ENCODE assay signal across 40 cellular contexts in genomic region chr6:162770136-162770535, GRCh38. TPM values are rescaled to one million over a fixed set of nuclear protein-coding genes. Genes with fewer than 3 reads are reported as not detected.
"Had no signal": no experiment of that assay in that cellular context is flagged by ENCODE, and none has a peak within 500 bp of the region (broad histone marks: within the 10 kb centered on the region; RNA-seq: fewer than 3 reads in every experiment).

No MANE protein-coding gene starts in this region.

- ATAC-seq: activated naive CD4-positive, alpha-beta T cell treated with anti-CD3 and anti-CD28 coated beads, Interleukin-2, amount 50 U/mL, for 72 hours; activated naive CD8-positive, alpha-beta T cell treated with anti-CD3 and anti-CD28 coated beads, Interleukin-2, amount 50 U/mL, for 24 hours; activated T-cell treated with anti-CD3 and anti-CD28 coated beads, Interleukin-2, amount 50 U/mL, for 4 hours; activated T-cell treated with anti-CD3 and anti-CD28 coated beads, Interleukin-2, amount 50 U/mL, for 72 hours; activated T-helper 17 cell treated with anti-CD3 and anti-CD28 coated beads, Interleukin-2, amount 50 U/mL, for 72 hours; body of pancreas had no signal

- H3K4me3 Mint-ChIP-seq: activated naive CD4-positive, alpha-beta T cell treated with anti-CD3 and anti-CD28 coated beads for 36 hours; activated naive CD4-positive, alpha-beta T cell treated with anti-CD3 and anti-CD28 coated beads, Interleukin-2, amount 10 ng/mL, durations not matched to agents 7 days and 5 days; activated naive CD4-positive, alpha-beta T cell treated with anti-CD3 and anti-CD28 coated beads, Interleukin-2, amount 50 U/mL, for 24 hours; activated naive CD8-positive, alpha-beta T cell; activated naive CD8-positive, alpha-beta T cell treated with anti-CD3 and anti-CD28 coated beads for 36 hours; activated naive CD8-positive, alpha-beta T cell treated with anti-CD3 and anti-CD28 coated beads, Interleukin-2, amount 10 ng/mL, durations not matched to agents 7 days and 5 days; activated naive CD8-positive, alpha-beta T cell treated with anti-CD3 and anti-CD28 coated beads, Interleukin-2, amount 50 U/mL, for 24 hours; activated T-cell treated with anti-CD3 and anti-CD28 coated beads, Interleukin-2, amount 50 U/mL, for 24 hours; activated T-cell treated with anti-CD3 and anti-CD28 coated beads, Interleukin-2, amount 50 U/mL, for 4 hours; activated T-cell treated with anti-CD3 and anti-CD28 coated beads, Interleukin-2, amount 50 U/mL, for 72 hours; activated T-helper 1 cell treated with anti-CD3 and anti-CD28 coated beads, Interleukin-12 subunit alpha, Interleukin-12 subunit beta, Interleukin-2, Interleukin-4 antibody, amounts not matched to agents 30 ng/mL and 10 ng/mL and 1 ng/mL, durations not matched to agents 14 hours and 24 hours and 36 hours; activated T-helper 17 cell treated with anti-CD3 and anti-CD28 coated beads, Interleukin-2, amount 50 U/mL, for 72 hours; brain; central memory CD8-positive, alpha-beta T cell had no signal

- H3K27ac Mint-ChIP-seq: activated naive CD4-positive, alpha-beta T cell treated with anti-CD3 and anti-CD28 coated beads for 36 hours; activated naive CD4-positive, alpha-beta T cell treated with anti-CD3 and anti-CD28 coated beads, Interleukin-2, amount 10 ng/mL, durations not matched to agents 7 days and 5 days; activated naive CD4-positive, alpha-beta T cell treated with anti-CD3 and anti-CD28 coated beads, Interleukin-2, amount 50 U/mL, for 24 hours; activated naive CD4-positive, alpha-beta T cell treated with anti-CD3 and anti-CD28 coated beads, Interleukin-2, amount 50 U/mL, for 72 hours; activated naive CD8-positive, alpha-beta T cell; activated naive CD8-positive, alpha-beta T cell treated with anti-CD3 and anti-CD28 coated beads for 36 hours; activated naive CD8-positive, alpha-beta T cell treated with anti-CD3 and anti-CD28 coated beads, Interleukin-2, amount 10 ng/mL, durations not matched to agents 7 days and 5 days; activated naive CD8-positive, alpha-beta T cell treated with anti-CD3 and anti-CD28 coated beads, Interleukin-2, amount 50 U/mL, for 24 hours; activated T-cell treated with anti-CD3 and anti-CD28 coated beads, Interleukin-2, amount 50 U/mL, for 24 hours; activated T-cell treated with anti-CD3 and anti-CD28 coated beads, Interleukin-2, amount 50 U/mL, for 72 hours; activated T-helper 1 cell treated with anti-CD3 and anti-CD28 coated beads, Interleukin-12 subunit alpha, Interleukin-12 subunit beta, Interleukin-2, Interleukin-4 antibody, amounts not matched to agents 30 ng/mL and 10 ng/mL and 1 ng/mL, durations not matched to agents 14 hours and 24 hours and 36 hours; activated T-helper 17 cell treated with anti-CD3 and anti-CD28 coated beads, Interleukin-2, amount 50 U/mL, for 72 hours; activated T-helper 2 cell treated with anti-CD3 and anti-CD28 coated beads, Interferon-gamma antibody, Interleukin-2, Interleukin-4, amounts not matched to agents 10 μg/mL and 5 μg/mL and 100 μg/mL, durations not matched to agents 14 hours and 24 hours and 36 hours; brain had no signal

- H3K4me3 ChIP-seq: adrenal gland, ascending aorta, body of pancreas, breast epithelium, cardiac muscle cell had no signal

- H3K9me3 ChIP-seq: adrenal gland, ascending aorta, body of pancreas, breast epithelium had no signal

- H3K9me3 Mint-ChIP-seq: activated naive CD4-positive, alpha-beta T cell treated with anti-CD3 and anti-CD28 coated beads for 36 hours; activated naive CD4-positive, alpha-beta T cell treated with anti-CD3 and anti-CD28 coated beads, Interleukin-2, amount 10 ng/mL, durations not matched to agents 7 days and 5 days; activated naive CD4-positive, alpha-beta T cell treated with anti-CD3 and anti-CD28 coated beads, Interleukin-2, amount 50 U/mL, for 72 hours; activated naive CD8-positive, alpha-beta T cell treated with anti-CD3 and anti-CD28 coated beads for 36 hours; activated naive CD8-positive, alpha-beta T cell treated with anti-CD3 and anti-CD28 coated beads, Interleukin-2, amount 50 U/mL, for 24 hours; activated T-cell treated with anti-CD3 and anti-CD28 coated beads, Interleukin-2, amount 50 U/mL, for 24 hours; activated T-cell treated with anti-CD3 and anti-CD28 coated beads, Interleukin-2, amount 50 U/mL, for 4 hours; activated T-cell treated with anti-CD3 and anti-CD28 coated beads, Interleukin-2, amount 50 U/mL, for 72 hours; activated T-helper 1 cell treated with anti-CD3 and anti-CD28 coated beads, Interleukin-12 subunit alpha, Interleukin-12 subunit beta, Interleukin-2, Interleukin-4 antibody, amounts not matched to agents 30 ng/mL and 10 ng/mL and 1 ng/mL, durations not matched to agents 14 hours and 24 hours and 36 hours; activated T-helper 17 cell treated with anti-CD3 and anti-CD28 coated beads, Interleukin-2, amount 50 U/mL, for 72 hours; activated T-helper 2 cell treated with anti-CD3 and anti-CD28 coated beads, Interferon-gamma antibody, Interleukin-2, Interleukin-4, amounts not matched to agents 10 μg/mL and 5 μg/mL and 100 μg/mL, durations not matched to agents 14 hours and 24 hours and 36 hours had no signal

- DNase-seq: activated effector memory CD4-positive, alpha-beta T cell treated with anti-CD3 and anti-CD28 coated beads, Interleukin-2, amount 50 U/mL, for 16 hours; activated effector memory CD4-positive, alpha-beta T cell treated with Interleukin-2 at 50 U/mL for 16 hours; activated gamma-delta T cell; activated gamma-delta T cell treated with Interleukin-2 at 50 U/mL for 16 hours; activated naive CD4-positive, alpha-beta T cell; activated naive CD4-positive, alpha-beta T cell treated with anti-CD3 and anti-CD28 coated beads for 36 hours; activated naive CD4-positive, alpha-beta T cell treated with anti-CD3 and anti-CD28 coated beads, Interleukin-2, amount 10 ng/mL, durations not matched to agents 7 days and 5 days; activated naive CD4-positive, alpha-beta T cell treated with anti-CD3 and anti-CD28 coated beads, Interleukin-2, amount 50 U/mL, for 16 hours; activated naive CD4-positive, alpha-beta T cell treated with Interleukin-2 at 50 U/mL for 16 hours; activated naive CD8-positive, alpha-beta T cell treated with anti-CD3 and anti-CD28 coated beads for 36 hours; activated naive CD8-positive, alpha-beta T cell treated with anti-CD3 and anti-CD28 coated beads, Interleukin-2, amount 10 ng/mL, durations not matched to agents 7 days and 5 days; activated naive CD8-positive, alpha-beta T cell treated with anti-CD3 and anti-CD28 coated beads, Interleukin-2, amount 50 U/mL, for 24 hours; activated T-cell treated with anti-CD3 and anti-CD28 coated beads, Interleukin-2, amount 50 U/mL, for 1 hour; activated T-cell treated with anti-CD3 and anti-CD28 coated beads, Interleukin-2, amount 50 U/mL, for 24 hours; activated T-cell treated with anti-CD3 and anti-CD28 coated beads, Interleukin-2, amount 50 U/mL, for 4 hours; activated T-cell treated with anti-CD3 and anti-CD28 coated beads, Interleukin-2, amount 50 U/mL, for 48 hours; activated T-cell treated with anti-CD3 and anti-CD28 coated beads, Interleukin-2, amount 50 U/mL, for 72 hours; adrenal gland; amniotic stem cell; amygdala; anterior cingulate cortex; aorta; body of pancreas; brain microvascular endothelial cell; caudate nucleus; central memory CD4-positive, alpha-beta T cell; cerebellar nuclear complex had no signal

- FAIRE-seq: astrocyte, bronchial epithelial cell had no signal

- H3K27me3 ChIP-seq: adrenal gland, ascending aorta, body of pancreas, brain microvascular endothelial cell, breast epithelium, cardiac muscle cell had no signal

- H3K4me1 Mint-ChIP-seq: activated naive CD4-positive, alpha-beta T cell treated with anti-CD3 and anti-CD28 coated beads, Interleukin-2, amount 10 ng/mL, durations not matched to agents 7 days and 5 days; activated naive CD8-positive, alpha-beta T cell treated with anti-CD3 and anti-CD28 coated beads, Interleukin-2, amount 50 U/mL, for 24 hours; activated T-helper 17 cell treated with anti-CD3 and anti-CD28 coated beads, Interleukin-2, amount 50 U/mL, for 72 hours; central memory CD8-positive, alpha-beta T cell had no signal

- H3K36me3 ChIP-seq: adrenal gland, ascending aorta, brain microvascular endothelial cell, breast epithelium, cardiac muscle cell had no signal

- H3K36me3 Mint-ChIP-seq: activated naive CD4-positive, alpha-beta T cell treated with anti-CD3 and anti-CD28 coated beads, Interleukin-2, amount 10 ng/mL, durations not matched to agents 7 days and 5 days; activated naive CD4-positive, alpha-beta T cell treated with anti-CD3 and anti-CD28 coated beads, Interleukin-2, amount 50 U/mL, for 24 hours; activated naive CD4-positive, alpha-beta T cell treated with anti-CD3 and anti-CD28 coated beads, Interleukin-2, amount 50 U/mL, for 72 hours; activated naive CD8-positive, alpha-beta T cell treated with anti-CD3 and anti-CD28 coated beads for 36 hours; activated naive CD8-positive, alpha-beta T cell treated with anti-CD3 and anti-CD28 coated beads, Interleukin-2, amount 10 ng/mL, durations not matched to agents 7 days and 5 days had no signal

- H3K27me3 Mint-ChIP-seq: activated naive CD4-positive, alpha-beta T cell treated with anti-CD3 and anti-CD28 coated beads, Interleukin-2, amount 10 ng/mL, durations not matched to agents 7 days and 5 days; activated naive CD8-positive, alpha-beta T cell; activated naive CD8-positive, alpha-beta T cell treated with anti-CD3 and anti-CD28 coated beads for 36 hours; activated naive CD8-positive, alpha-beta T cell treated with anti-CD3 and anti-CD28 coated beads, Interleukin-2, amount 10 ng/mL, durations not matched to agents 7 days and 5 days; activated naive CD8-positive, alpha-beta T cell treated with anti-CD3 and anti-CD28 coated beads, Interleukin-2, amount 50 U/mL, for 24 hours; activated T-cell treated with anti-CD3 and anti-CD28 coated beads, Interleukin-2, amount 50 U/mL, for 24 hours had no signal

- H3K27ac ChIP-seq: adrenal gland, ascending aorta, body of pancreas, brain microvascular endothelial cell, breast epithelium, cardiac muscle cell had no signal

- H3K4me1 ChIP-seq: adrenal gland, ascending aorta, body of pancreas, breast epithelium had no signal

RNA-seq across cellular contexts. Expression of gene PACRG, which starts 42.4 kb away (rescaled TPM):
- total RNA-seq: activated naive CD4-positive, alpha-beta T cell treated with anti-CD3 and anti-CD28 coated beads for 36 hours; activated T-cell treated with anti-CD3 and anti-CD28 coated beads, Interleukin-2, amount 50 U/mL, for 4 hours; activated T-cell treated with anti-CD3 and anti-CD28 coated beads, Interleukin-2, amount 50 U/mL, for 72 hours; activated T-helper 17 cell treated with anti-CD3 and anti-CD28 coated beads, Interleukin-2, amount 50 U/mL, for 72 hours; activated T-helper 2 cell treated with anti-CD3 and anti-CD28 coated beads, Interferon-gamma antibody, Interleukin-2, Interleukin-4, amounts not matched to agents 10 μg/mL and 5 μg/mL and 100 μg/mL, durations not matched to agents 14 hours and 24 hours and 36 hours; ascending aorta; astrocyte had no signal

RNA-seq across cellular contexts. Expression of gene PRKN, which starts 42.6 kb away (rescaled TPM):
- total RNA-seq: activated T-helper 1 cell treated with anti-CD3 and anti-CD28 coated beads, Interleukin-12 subunit alpha, Interleukin-12 subunit beta, Interleukin-2, Interleukin-4 antibody, amounts not matched to agents 30 ng/mL and 10 ng/mL and 1 ng/mL, durations not matched to agents 14 hours and 24 hours and 36 hours; activated T-helper 2 cell treated with anti-CD3 and anti-CD28 coated beads, Interferon-gamma antibody, Interleukin-2, Interleukin-4, amounts not matched to agents 10 μg/mL and 5 μg/mL and 100 μg/mL, durations not matched to agents 14 hours and 24 hours and 36 hours had no signal
